1 cellular context compared by ENCODE assay signal in the genomic region with DNA sequence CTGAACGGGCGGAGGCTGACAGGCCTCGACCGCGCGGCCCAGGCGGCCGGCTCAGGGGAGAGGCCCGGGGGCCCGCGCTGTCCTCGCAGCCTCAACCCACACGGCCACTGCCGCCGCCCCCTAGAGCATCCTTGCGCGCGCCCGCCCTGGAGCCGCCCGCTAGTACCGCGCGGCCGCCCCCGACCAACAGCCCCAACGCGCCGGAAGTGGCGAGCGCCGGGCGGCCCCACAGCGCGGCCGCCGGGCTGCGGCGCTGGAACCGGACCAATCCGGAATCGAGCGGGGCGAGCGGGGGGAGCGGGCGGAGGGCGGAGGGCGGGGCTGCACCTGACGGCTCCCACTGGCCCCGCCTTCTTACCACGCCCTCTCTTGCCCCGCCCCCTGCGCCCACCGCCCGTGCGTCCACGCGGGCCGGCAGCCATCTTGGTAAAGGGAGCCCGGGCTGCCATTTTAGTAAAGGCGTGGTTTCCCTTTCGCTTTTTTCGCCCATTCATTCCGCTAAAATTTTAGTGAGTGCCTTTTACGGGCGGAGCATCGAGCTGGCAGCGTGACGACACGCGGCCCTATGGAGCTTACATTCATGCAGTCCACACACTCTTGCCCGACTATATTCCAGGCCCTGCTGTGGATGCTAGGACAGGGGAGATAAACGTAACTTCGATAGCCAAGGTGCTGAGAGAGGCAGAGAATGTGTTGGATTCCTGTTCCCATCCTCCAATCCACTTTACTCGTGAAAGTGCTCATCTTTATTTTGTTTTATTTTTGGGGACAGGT.
TF ChIP-seq lines count a peak whose summit lies in the region.

A gene with protein sequence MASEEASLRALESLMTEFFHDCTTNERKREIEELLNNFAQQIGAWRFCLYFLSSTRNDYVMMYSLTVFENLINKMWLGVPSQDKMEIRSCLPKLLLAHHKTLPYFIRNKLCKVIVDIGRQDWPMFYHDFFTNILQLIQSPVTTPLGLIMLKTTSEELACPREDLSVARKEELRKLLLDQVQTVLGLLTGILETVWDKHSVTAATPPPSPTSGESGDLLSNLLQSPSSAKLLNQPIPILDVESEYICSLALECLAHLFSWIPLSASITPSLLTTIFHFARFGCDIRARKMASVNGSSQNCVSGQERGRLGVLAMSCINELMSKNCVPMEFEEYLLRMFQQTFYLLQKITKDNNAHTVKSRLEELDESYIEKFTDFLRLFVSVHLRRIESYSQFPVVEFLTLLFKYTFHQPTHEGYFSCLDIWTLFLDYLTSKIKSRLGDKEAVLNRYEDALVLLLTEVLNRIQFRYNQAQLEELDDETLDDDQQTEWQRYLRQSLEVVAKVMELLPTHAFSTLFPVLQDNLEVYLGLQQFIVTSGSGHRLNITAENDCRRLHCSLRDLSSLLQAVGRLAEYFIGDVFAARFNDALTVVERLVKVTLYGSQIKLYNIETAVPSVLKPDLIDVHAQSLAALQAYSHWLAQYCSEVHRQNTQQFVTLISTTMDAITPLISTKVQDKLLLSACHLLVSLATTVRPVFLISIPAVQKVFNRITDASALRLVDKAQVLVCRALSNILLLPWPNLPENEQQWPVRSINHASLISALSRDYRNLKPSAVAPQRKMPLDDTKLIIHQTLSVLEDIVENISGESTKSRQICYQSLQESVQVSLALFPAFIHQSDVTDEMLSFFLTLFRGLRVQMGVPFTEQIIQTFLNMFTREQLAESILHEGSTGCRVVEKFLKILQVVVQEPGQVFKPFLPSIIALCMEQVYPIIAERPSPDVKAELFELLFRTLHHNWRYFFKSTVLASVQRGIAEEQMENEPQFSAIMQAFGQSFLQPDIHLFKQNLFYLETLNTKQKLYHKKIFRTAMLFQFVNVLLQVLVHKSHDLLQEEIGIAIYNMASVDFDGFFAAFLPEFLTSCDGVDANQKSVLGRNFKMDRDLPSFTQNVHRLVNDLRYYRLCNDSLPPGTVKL (minus strand): TSS at position 208 of the 774 bp plus-strand sequence. CDS start 597 bp downstream, outside the sequence.

TF ChIP-seq in HEK293, 187 proteins besides CTCF, POLR2A, EP300 and RAD21 (continued from another document):
- TF ChIP-seq ZSCAN23 (tag by site-specific recombination; IDR thresholded peaks at IDR 0.05) (no peak), SP2 (tag by site-specific recombination; IDR thresholded peaks at IDR 0.05) (peak; percentile 81), ZNF626 (tag by site-specific recombination; IDR thresholded peaks at IDR 0.05) (no peak), ZBTB7A (tag by site-specific recombination; IDR thresholded peaks at IDR 0.05; ENCODE audit: low read depth) (peak; percentile 71; the same call in 1 of the 2 replicates), ZNF174 (tag by site-specific recombination; IDR thresholded peaks at IDR 0.05) (no peak), IKZF3 (tag by site-specific recombination; IDR thresholded peaks at IDR 0.05) (peak; percentile 23; the same call in 1 of the 2 replicates), ZEB2 (tag by site-specific recombination; IDR thresholded peaks at IDR 0.05) (peak; percentile 79), SCRT1 (tag by site-specific recombination; IDR thresholded peaks at IDR 0.05; ENCODE audit: borderline replicate concordance) (no peak), KLF7 (tag by site-specific recombination; IDR thresholded peaks at IDR 0.05; ENCODE audit: borderline replicate concordance) (peak; percentile 90), ZNF629 (tag by site-specific recombination; IDR thresholded peaks at IDR 0.05) (peak; percentile 92), ZNF791 (tag by site-specific recombination; IDR thresholded peaks at IDR 0.05) (no peak), SP3 (tag by site-specific recombination; IDR thresholded peaks at IDR 0.05) (peak; percentile 99), FEZF1 (tag by site-specific recombination; IDR thresholded peaks at IDR 0.05) (peak; percentile 74), ZNF416 (tag by site-specific recombination; IDR thresholded peaks at IDR 0.05) (no peak)
- TF ChIP-seq, protein P1, sequence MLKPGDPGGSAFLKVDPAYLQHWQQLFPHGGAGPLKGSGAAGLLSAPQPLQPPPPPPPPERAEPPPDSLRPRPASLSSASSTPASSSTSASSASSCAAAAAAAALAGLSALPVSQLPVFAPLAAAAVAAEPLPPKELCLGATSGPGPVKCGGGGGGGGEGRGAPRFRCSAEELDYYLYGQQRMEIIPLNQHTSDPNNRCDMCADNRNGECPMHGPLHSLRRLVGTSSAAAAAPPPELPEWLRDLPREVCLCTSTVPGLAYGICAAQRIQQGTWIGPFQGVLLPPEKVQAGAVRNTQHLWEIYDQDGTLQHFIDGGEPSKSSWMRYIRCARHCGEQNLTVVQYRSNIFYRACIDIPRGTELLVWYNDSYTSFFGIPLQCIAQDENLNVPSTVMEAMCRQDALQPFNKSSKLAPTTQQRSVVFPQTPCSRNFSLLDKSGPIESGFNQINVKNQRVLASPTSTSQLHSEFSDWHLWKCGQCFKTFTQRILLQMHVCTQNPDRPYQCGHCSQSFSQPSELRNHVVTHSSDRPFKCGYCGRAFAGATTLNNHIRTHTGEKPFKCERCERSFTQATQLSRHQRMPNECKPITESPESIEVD (tag by site-specific recombination; IDR thresholded peaks at IDR 0.05), result no peak
- TF ChIP-seq, protein P2, sequence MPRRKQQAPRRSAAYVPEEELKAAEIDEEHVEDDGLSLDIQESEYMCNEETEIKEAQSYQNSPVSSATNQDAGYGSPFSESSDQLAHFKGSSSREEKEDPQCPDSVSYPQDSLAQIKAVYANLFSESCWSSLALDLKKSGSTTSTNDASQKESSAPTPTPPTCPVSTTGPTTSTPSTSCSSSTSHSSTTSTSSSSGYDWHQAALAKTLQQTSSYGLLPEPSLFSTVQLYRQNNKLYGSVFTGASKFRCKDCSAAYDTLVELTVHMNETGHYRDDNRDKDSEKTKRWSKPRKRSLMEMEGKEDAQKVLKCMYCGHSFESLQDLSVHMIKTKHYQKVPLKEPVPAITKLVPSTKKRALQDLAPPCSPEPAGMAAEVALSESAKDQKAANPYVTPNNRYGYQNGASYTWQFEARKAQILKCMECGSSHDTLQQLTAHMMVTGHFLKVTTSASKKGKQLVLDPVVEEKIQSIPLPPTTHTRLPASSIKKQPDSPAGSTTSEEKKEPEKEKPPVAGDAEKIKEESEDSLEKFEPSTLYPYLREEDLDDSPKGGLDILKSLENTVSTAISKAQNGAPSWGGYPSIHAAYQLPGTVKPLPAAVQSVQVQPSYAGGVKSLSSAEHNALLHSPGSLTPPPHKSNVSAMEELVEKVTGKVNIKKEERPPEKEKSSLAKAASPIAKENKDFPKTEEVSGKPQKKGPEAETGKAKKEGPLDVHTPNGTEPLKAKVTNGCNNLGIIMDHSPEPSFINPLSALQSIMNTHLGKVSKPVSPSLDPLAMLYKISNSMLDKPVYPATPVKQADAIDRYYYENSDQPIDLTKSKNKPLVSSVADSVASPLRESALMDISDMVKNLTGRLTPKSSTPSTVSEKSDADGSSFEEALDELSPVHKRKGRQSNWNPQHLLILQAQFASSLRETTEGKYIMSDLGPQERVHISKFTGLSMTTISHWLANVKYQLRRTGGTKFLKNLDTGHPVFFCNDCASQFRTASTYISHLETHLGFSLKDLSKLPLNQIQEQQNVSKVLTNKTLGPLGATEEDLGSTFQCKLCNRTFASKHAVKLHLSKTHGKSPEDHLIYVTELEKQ (tag by site-specific recombination; IDR thresholded peaks at IDR 0.05; ENCODE audit: borderline replicate concordance), result no peak
